8 cellular contexts compared by ENCODE assay signal in genomic region chr5:134524219-134524825, GRCh38. TPM values are rescaled to one million over a fixed set of nuclear protein-coding genes. Genes with fewer than 3 reads are reported as not detected.
DNase-seq lines count a peak whose midpoint lies in the region; ATAC-seq and TF ChIP-seq lines count a peak whose summit lies in the region.

No MANE protein-coding gene starts in this region.

- under 1% methylated on average over 27 of the region's 43 CpGs for whole genome bisulfite sequencing in esophagus muscularis mucosa

- H3K36me3 ChIP-seq in BJ (ENCODE audit: control insufficient read depth, insufficient read depth, low read length) (no peaks in the 10 kb centered on the region), H7 (replicated peaks; ENCODE audit: control insufficient read depth, insufficient read depth, low read length) (no peaks in the 10 kb centered on the region), OCI-LY7 (ENCODE audit: insufficient read depth, low read length) (peaks cover 5% of the 10 kb centered on the region; the same call in 1 of the 2 replicates), esophagus muscularis mucosa (no peaks in the 10 kb centered on the region), mucosa of rectum (ENCODE audit: control insufficient read depth in 2 of 2, insufficient read depth in 2 of 2, low read length in 2 of 2) (peaks cover 0 to 4% of the 10 kb centered on the region in 2 donors)

- DNase-seq in BJ (ENCODE audit: low read depth): no peak
- peak; percentile 93 for DNase-seq in H7
- peak; percentile 71 for DNase-seq in OCI-LY7 (ENCODE audit: low spot score)
- DNase-seq in activated T-cell treated with anti-CD3 and anti-CD28 coated beads, Interleukin-2, amount 50 U/mL, for 72 hours: peak; percentile 66 to 75
- DNase-seq in esophagus muscularis mucosa (ENCODE audit: extremely low spot score): peak; percentile 96
- DNase-seq in stimulated activated CD8-positive, alpha-beta memory T cell treated with anti-CD3 and anti-CD28 coated beads, Interleukin-4, amount 100 ng/mL, for 4 hours (ENCODE audit: low read depth in 2 of 2, low spot score in 1 of 2): peak; percentile 8 to 42

- H3K79me2 ChIP-seq in OCI-LY7 (ENCODE audit: insufficient read depth, low read depth, low read length): peaks cover 17% of the 10 kb centered on the region

- BruUV-seq in OCI-LY7 (replicated peaks; lab: Mats Ljungman, UMichigan): no TSS peak

- peaks cover 18% of the 10 kb centered on the region for H3K27me3 Mint-ChIP-seq in activated T-cell treated with anti-CD3 and anti-CD28 coated beads, Interleukin-2, amount 50 U/mL, for 72 hours (ENCODE audit: low read depth)

- peak overlapping the region; percentile 69 for H2AFZ ChIP-seq in OCI-LY7 (ENCODE audit: low read length)

- POLR2A ChIA-PET in BJ (lab: Charles Lee) (interaction anchor here (0.5 to 0.7 kb wide), 3 partner anchors 19 to 126 kb away, joined by 6 read pairs; no protein-coding TSS in a partner anchor), OCI-LY7 (lab: Charles Lee) (interaction anchor here (0.6 to 6.1 kb wide), 9 partner anchors 13 to 1072 kb away, joined by 3 to 55 read pairs (median 5); partner anchors contain the start of gene CDKN2AIPNL)

- intact Hi-C loops in OCI-LY7 (cut with micrococcal nuclease; ENCODE audit: unreplicated experiment): loop anchor here (2.0 to 10.0 kb wide), 3 partner anchors 214 to 510 kb away; partner anchors contain the start of genes CAMLG, PCBD2 and PITX1
- intact Hi-C loops in esophagus muscularis mucosa (cut with DNase I): loop anchor here (5.0 kb wide), 1 partner anchor 112 kb away; the partner anchor contains the start of gene CDKN2AIPNL

- ATAC-seq in activated T-cell treated with anti-CD3 and anti-CD28 coated beads, Interleukin-2, amount 50 U/mL, for 72 hours (replicated peaks in 1 of 2): peak; percentile 23 to 27
- ATAC-seq in GM21447 (IDR thresholded peaks at IDR 0.05; ENCODE audit: unreplicated experiment): no peak

- H3K9me3 ChIP-seq in OCI-LY7 (ENCODE audit: low read length): no peaks in the 10 kb centered on the region
- no peaks in the 10 kb centered on the region for H3K9me3 ChIP-seq in esophagus muscularis mucosa
- no peaks in the 10 kb centered on the region for H3K9me3 ChIP-seq in mucosa of rectum (ENCODE audit: control insufficient read depth in 2 of 2, low read length in 2 of 2)

- TF ChIP-seq CTCF in BJ (IDR thresholded peaks at IDR 0.05; ENCODE audit: insufficient read depth, low read depth, low read length) (peak; percentile 18; the same call in 1 of the 2 replicates), OCI-LY7 (conservative IDR thresholded peaks at IDR 0.05; ENCODE audit: low read length) (no peak), esophagus muscularis mucosa (IDR thresholded peaks at IDR 0.05) (no peak)

- H3K4me3 Mint-ChIP-seq in activated T-cell treated with anti-CD3 and anti-CD28 coated beads, Interleukin-2, amount 50 U/mL, for 72 hours: peak overlapping the region; percentile 91 to 99

- peak overlapping the region; percentile 94 to 99 for H3K9ac ChIP-seq in mucosa of rectum (ENCODE audit: low read depth in 1 of 2, low read length in 2 of 2)

- peak overlapping the region; percentile 94 for H3K4me2 ChIP-seq in OCI-LY7 (ENCODE audit: low read length)

- no peaks in the 10 kb centered on the region for H3K9me2 ChIP-seq in OCI-LY7 (ENCODE audit: insufficient read depth, low read length)

- H3K27ac Mint-ChIP-seq in activated T-cell treated with anti-CD3 and anti-CD28 coated beads, Interleukin-2, amount 50 U/mL, for 72 hours: no peak overlapping the region

- H3K4me3 ChIP-seq in BJ (ENCODE audit: low read depth, low read length) (peak overlapping the region; percentile 84), H7 (ENCODE audit: insufficient read depth, low read depth, low read length) (peak overlapping the region; percentile 91), OCI-LY7 (ENCODE audit: low read depth, low read length, poor library complexity, severe bottlenecking) (peak overlapping the region; percentile 77), esophagus muscularis mucosa (peak overlapping the region; percentile 79 to 97 (median 92)), mucosa of rectum (ENCODE audit: low read length in 2 of 2) (peak overlapping the region; percentile 85 to 86)

- H3K27ac ChIP-seq in OCI-LY7 (ENCODE audit: low read depth, low read length, poor library complexity, severe bottlenecking) (peak overlapping the region; percentile 88), esophagus muscularis mucosa (replicated peaks in 1 of 4) (peak overlapping the region; percentile 96 to 100 (median 99)), mucosa of rectum (ENCODE audit: low read depth in 2 of 2, low read length in 2 of 2) (peak overlapping the region; percentile 98)

- H3K4me1 ChIP-seq in OCI-LY7 (ENCODE audit: insufficient read depth, low read length, poor library complexity, severe bottlenecking): peaks cover 26% of the 10 kb centered on the region
- H3K4me1 ChIP-seq in esophagus muscularis mucosa: peaks cover 17 to 38% (median 30%) of the 10 kb centered on the region in 4 donors
- peaks cover 9 to 13% of the 10 kb centered on the region in 2 donors for H3K4me1 ChIP-seq in mucosa of rectum (ENCODE audit: control insufficient read depth in 2 of 2, insufficient read depth in 2 of 2, low read length in 2 of 2)

- peaks cover 16% of the 10 kb centered on the region for H4K20me1 ChIP-seq in OCI-LY7 (ENCODE audit: insufficient read depth, low read length)

- H3K27me3 ChIP-seq in BJ (ENCODE audit: control insufficient read depth, insufficient read depth, low read length) (peaks cover 6% of the 10 kb centered on the region; the same call in 1 of the 2 replicates), H7 (ENCODE audit: control insufficient read depth, insufficient read depth, low read length) (no peaks in the 10 kb centered on the region), esophagus muscularis mucosa (no peaks in the 10 kb centered on the region), mucosa of rectum (ENCODE audit: control insufficient read depth in 2 of 2, insufficient read depth in 2 of 2, low read length in 2 of 2) (no peaks in the 10 kb centered on the region)

- no peaks in the 10 kb centered on the region for H3K9me3 Mint-ChIP-seq in activated T-cell treated with anti-CD3 and anti-CD28 coated beads, Interleukin-2, amount 50 U/mL, for 72 hours

- peaks cover 3 to 5% of the 10 kb centered on the region in 2 donors for H3K36me3 Mint-ChIP-seq in activated T-cell treated with anti-CD3 and anti-CD28 coated beads, Interleukin-2, amount 50 U/mL, for 72 hours (ENCODE audit: insufficient read depth in 2 of 2)

- peak; percentile 53 for TF ChIP-seq EP300 in esophagus muscularis mucosa (IDR thresholded peaks at IDR 0.05)

- CTCF ChIA-PET in BJ (lab: Yijun Ruan, JAX): interaction anchor here (0.6 to 8.5 kb wide), 3 partner anchors 33 to 113 kb away, joined by 3 to 51 read pairs (median 9); partner anchors contain the start of gene CDKN2AIPNL
- CTCF ChIA-PET in OCI-LY7 (lab: Charles Lee; ENCODE audit: unreplicated experiment): interaction anchor here (0.6 kb wide), 1 partner anchor 215 kb away, joined by 3 read pairs; no protein-coding TSS in a partner anchor

- peak; percentile 49 for TF ChIP-seq POLR2A in esophagus muscularis mucosa (IDR thresholded peaks at IDR 0.05; ENCODE audit: low read depth)

- H3K4me1 Mint-ChIP-seq in activated T-cell treated with anti-CD3 and anti-CD28 coated beads, Interleukin-2, amount 50 U/mL, for 72 hours (ENCODE audit: low read depth): peaks cover 30% of the 10 kb centered on the region

RNA-seq across cellular contexts. Expression of gene JADE2, which starts 1.1 kb away (rescaled TPM):
- polyA plus RNA-seq in BJ (2011; rRNA removed): 12.5 and 15.5 TPM in 2 replicates
- 18.5 and 23.4 TPM in 2 replicates for polyA minus RNA-seq in BJ (2011; rRNA and poly(A)+ RNA removed)
- 29.5 and 33.7 TPM in 2 replicates for total RNA-seq in H7 (2014; rRNA removed; shearing (Covaris generic))
- total RNA-seq in OCI-LY7 (2014; rRNA removed; shearing (Covaris generic)): 32.3 and 37.6 TPM in 2 replicates
- total RNA-seq in OCI-LY7 (2022) (67.0 and 70.5 TPM in 2 replicates), esophagus muscularis mucosa (10 to 100 TPM; 55.5 to 95.5 (median 77.1) TPM)
- 10 to 100 TPM; 87.0 to 88.8 TPM for total RNA-seq in activated T-cell treated with anti-CD3 and anti-CD28 coated beads, Interleukin-2, amount 50 U/mL, for 72 hours
